In the genomic region with DNA sequence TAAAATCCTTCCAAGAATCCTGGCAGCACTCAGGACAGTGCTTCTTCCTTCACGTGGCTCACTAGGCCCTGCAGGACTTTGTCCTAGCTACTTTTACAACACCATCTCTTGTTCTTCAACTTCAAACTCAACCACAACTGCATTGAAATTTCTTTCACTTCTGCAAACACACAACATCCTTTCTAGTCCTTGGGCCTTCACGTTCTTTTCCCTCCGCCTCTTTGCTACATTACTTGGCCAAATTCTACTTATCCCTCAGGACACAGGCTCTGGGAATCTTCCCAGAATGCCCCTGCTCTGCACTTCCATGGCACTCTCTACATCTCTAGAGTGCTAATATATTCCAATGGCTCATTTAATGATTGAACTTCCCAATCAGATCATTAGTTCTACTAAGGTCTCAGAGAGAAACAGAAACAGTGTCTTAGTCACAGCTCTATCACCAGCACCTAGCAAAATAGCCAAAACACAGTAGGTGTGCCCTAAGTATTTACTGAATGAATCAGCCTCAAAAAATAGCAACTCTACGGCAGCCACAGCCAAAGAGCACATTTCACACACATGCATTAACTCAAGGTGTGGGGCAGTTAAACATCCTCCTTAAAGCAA, we compare ENCODE assay signal across 8 cellular contexts.
DNase-seq lines count a peak whose midpoint lies in the region; ATAC-seq, FAIRE-seq and TF ChIP-seq lines count a peak whose summit lies in the region.

No MANE protein-coding gene starts in this region.

- peaks cover 0 to 24% (median 0%) of the 10 kb centered on the region in 3 donors for H3K36me3 ChIP-seq in tibial nerve

- ATAC-seq in GM21529 (IDR thresholded peaks at IDR 0.05; ENCODE audit: unreplicated experiment) (peak; percentile 94), HG03565 (IDR thresholded peaks at IDR 0.05; ENCODE audit: unreplicated experiment) (peak; percentile 83)

- no peak overlapping the region for H3K4me3 ChIP-seq in tibial nerve

- no peaks in the 10 kb centered on the region for H3K27me3 ChIP-seq in tibial nerve

- no peak overlapping the region for H3K27ac ChIP-seq in tibial nerve

- no peak for TF ChIP-seq EP300 in tibial nerve (IDR thresholded peaks at IDR 0.05)

- DNase-seq in GM12892 (ENCODE audit: insufficient read length): no peak
- DNase-seq in foreskin melanocyte: peak; percentile 46
- no peak for DNase-seq in islet precursor cell
- no peak for DNase-seq in cerebellum (ENCODE audit: low spot score)
- DNase-seq in tibial nerve (ENCODE audit: low spot score in 2 of 2): no peak
- no peak for DNase-seq in SK-N-DZ (ENCODE audit: low spot score)

- peak; percentile 98 for FAIRE-seq in GM12892 (lab: Jason Lieb, UNC)

- H3K9me3 ChIP-seq in tibial nerve: no peaks in the 10 kb centered on the region

- H3K4me1 ChIP-seq in tibial nerve: no peaks in the 10 kb centered on the region

- 66 to 69% methylated on average over 4 of the region's 4 CpGs for WGBS in tibial nerve, 2 donors

- TF ChIP-seq CTCF in tibial nerve (IDR thresholded peaks at IDR 0.05): no peak

- TF ChIP-seq POLR2A in GM12892 (IDR thresholded peaks at IDR 0.05; ENCODE audit: low read depth, low read length) (peak; percentile 46; the same call in 1 of the 2 replicates), tibial nerve (IDR thresholded peaks at IDR 0.05) (no peak)
